ENCODE assay signal across 15 cellular contexts in the genomic region with DNA sequence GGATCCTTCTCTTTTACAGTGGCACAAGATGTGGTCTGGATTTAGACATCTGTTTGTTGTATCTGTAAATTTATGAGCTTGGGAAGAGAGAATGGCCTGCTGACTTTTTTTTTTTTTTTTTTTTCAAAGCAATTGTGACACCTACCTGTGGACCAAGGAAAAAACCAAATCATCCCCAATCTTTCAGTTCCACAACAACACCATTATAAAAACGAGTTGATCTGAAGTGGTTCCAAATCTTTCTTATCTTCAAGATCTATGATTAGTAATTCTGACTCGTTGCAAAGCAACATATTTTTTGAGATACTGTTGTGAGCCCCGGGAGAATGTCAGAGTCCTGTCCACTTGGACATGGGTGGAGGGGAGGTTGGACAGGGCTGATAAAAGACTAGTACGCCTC. TPM values are rescaled to one million over a fixed set of nuclear protein-coding genes. Genes with fewer than 3 reads are reported as not detected.
DNase-seq lines count a peak whose midpoint lies in the region; FAIRE-seq and TF ChIP-seq lines count a peak whose summit lies in the region.
"Had no signal": no experiment of that assay in that cellular context is flagged by ENCODE, and none has a peak within 500 bp of the region (broad histone marks: within the 10 kb centered on the region; RNA-seq: fewer than 3 reads in every experiment).

No MANE protein-coding gene starts in this region.

- H3K27me3 ChIP-seq in keratinocyte (ENCODE audit: control insufficient read depth, extremely low read depth, insufficient read depth, low read length), result no peaks in the 10 kb centered on the region
- H3K27me3 ChIP-seq in SK-N-SH (ENCODE audit: insufficient read depth), result peaks cover 61% of the 10 kb centered on the region
- no peaks in the 10 kb centered on the region for H3K27me3 ChIP-seq in MM.1S (replicated peaks; ENCODE audit: insufficient read depth, low read length)

- TF ChIP-seq EP300 in SK-N-SH (IDR thresholded peaks at IDR 0.05; ENCODE audit: borderline replicate concordance in 1 of 2, low read depth in 1 of 2, low read length in 1 of 2), result no peak

- H3K36me3 ChIP-seq in keratinocyte (ENCODE audit: control insufficient read depth in 2 of 2, extremely low read depth in 1 of 2, insufficient read depth in 2 of 2, low read length in 2 of 2) (peaks cover 7 to 17% of the 10 kb centered on the region in 2 experiments), SK-N-SH (replicated peaks in 1 of 2; ENCODE audit: control insufficient read depth in 1 of 2, insufficient read depth in 2 of 2, low read length in 1 of 2) (no peaks in the 10 kb centered on the region), MM.1S (replicated peaks; ENCODE audit: insufficient read depth, low read length) (no peaks in the 10 kb centered on the region)
- H3K36me3 ChIP-seq: upper lobe of left lung had no signal

- H3K9me2 ChIP-seq in SK-N-SH (no peaks in the 10 kb centered on the region), MM.1S (replicated peaks; ENCODE audit: insufficient read depth, low read length) (no peaks in the 10 kb centered on the region)

- H3K9ac ChIP-seq in keratinocyte (ENCODE audit: control insufficient read depth, extremely low read depth, insufficient read depth, low read length), result no peak overlapping the region
- no peak overlapping the region for H3K9ac ChIP-seq in SK-N-SH
- H3K9ac ChIP-seq in MM.1S (ENCODE audit: low read length), result no peak overlapping the region

- 7% methylated on average over 4 of the region's 4 CpGs for WGBS in SK-N-SH (ENCODE audit: low lambda C conversion rate)

- FAIRE-seq in keratinocyte (lab: Jason Lieb, UNC), result no peak

- H3K4me3 ChIP-seq in AG10803 (ENCODE audit: low read length) (peak overlapping the region; percentile 37), LNCaP clone FGC (ENCODE audit: low read depth, low read length) (no peak overlapping the region), astrocyte of the cerebellum (ENCODE audit: low read depth, low read length) (peak overlapping the region; percentile 83), keratinocyte (ENCODE audit: control insufficient read depth in 2 of 3, extremely low read depth in 1 of 3, insufficient read depth in 2 of 3, low read depth in 1 of 3, low read length in 3 of 3) (peak overlapping the region; percentile 8 to 84 (median 41)), SK-N-SH (ENCODE audit: low read depth in 2 of 2, low read length in 1 of 2) (no peak overlapping the region; a peak in 1 of 4 replicates), MM.1S (ENCODE audit: low read length) (no peak overlapping the region)

- H3K79me2 ChIP-seq in keratinocyte (ENCODE audit: control insufficient read depth, insufficient read depth, low read length), result peaks cover 76% of the 10 kb centered on the region
- H3K79me2 ChIP-seq in SK-N-SH (ENCODE audit: insufficient read depth), result no peaks in the 10 kb centered on the region
- H3K79me2 ChIP-seq in MM.1S (ENCODE audit: low read length), result no peaks in the 10 kb centered on the region

- CTCF ChIA-PET in SK-N-SH (lab: Yijun Ruan, JAX), result no interaction called here

- H3K4me1 ChIP-seq in keratinocyte (ENCODE audit: control insufficient read depth, extremely low read depth, insufficient read depth, low read length) (peaks cover 35% of the 10 kb centered on the region), SK-N-SH (ENCODE audit: control insufficient read depth in 1 of 2, insufficient read depth in 2 of 2, low read depth in 1 of 2, low read length in 1 of 2) (no peaks in the 10 kb centered on the region), MM.1S (ENCODE audit: low read length) (no peaks in the 10 kb centered on the region)

- H3K9me3 ChIP-seq in keratinocyte (ENCODE audit: control insufficient read depth, low read depth, low read length) (no peaks in the 10 kb centered on the region), SK-N-SH (no peaks in the 10 kb centered on the region), MM.1S (replicated peaks; ENCODE audit: insufficient read depth, low read length) (no peaks in the 10 kb centered on the region)
- H3K9me3 ChIP-seq: upper lobe of left lung had no signal

- no peaks in the 10 kb centered on the region for H3F3A ChIP-seq in SK-N-SH (replicated peaks; ENCODE audit: insufficient read depth)
- no peaks in the 10 kb centered on the region for H3F3A ChIP-seq in MM.1S (ENCODE audit: insufficient read depth, low read length)

- peak overlapping the region; percentile 85 for H3K4me2 ChIP-seq in keratinocyte (ENCODE audit: control insufficient read depth, extremely low read depth, insufficient read depth, low read depth, low read length)
- no peak overlapping the region for H3K4me2 ChIP-seq in SK-N-SH
- H3K4me2 ChIP-seq in MM.1S (ENCODE audit: low read depth, low read length), result no peak overlapping the region

- dilution Hi-C loops in keratinocyte (cut with MboI; ENCODE audit: extremely low pct_ligation_motif_present, low sequenced_read_pairs), result no loop called here

- no peaks in the 10 kb centered on the region for H3K9me1 ChIP-seq in keratinocyte (ENCODE audit: control insufficient read depth, extremely low read depth, insufficient read depth, low read length)

- H3K27ac ChIP-seq in keratinocyte (ENCODE audit: control insufficient read depth, insufficient read depth, low read length) (peak overlapping the region; percentile 44), SK-N-SH (ENCODE audit: low read depth in 2 of 2, low read length in 1 of 2) (no peak overlapping the region), MM.1S (ENCODE audit: low read length) (no peak overlapping the region)

- H4K20me1 ChIP-seq in keratinocyte (ENCODE audit: control insufficient read depth, extremely low read depth, insufficient read depth, low read length) (peaks cover 7% of the 10 kb centered on the region), SK-N-SH (ENCODE audit: insufficient read depth) (no peaks in the 10 kb centered on the region), MM.1S (ENCODE audit: insufficient read depth, low read length) (no peaks in the 10 kb centered on the region)

- TF ChIP-seq RAD21 in SK-N-SH (IDR thresholded peaks at IDR 0.05; ENCODE audit: low read length), result no peak

- DNase-seq in AG10803 (ENCODE audit: low read depth) (peak; percentile 77), LNCaP clone FGC (ENCODE audit: low read depth) (peak; percentile 52), astrocyte of the cerebellum (ENCODE audit: low read depth) (no peak), keratinocyte (ENCODE audit: low read depth, low spot score) (no peak), SK-N-SH (no peak), DMS114 treated with DMSO at 0.1 percent for 48 hours (lab: John Stamatoyannopoulos, UW; ENCODE audit: unreplicated experiment) (no peak), MM.1S (no peak), NCI-H526 (lab: John Stamatoyannopoulos, UW) (no peak)
- DNase-seq: activated CD4-positive, alpha-beta memory T cell treated with anti-CD3 and anti-CD28 coated beads for 36 hours; central memory CD4-positive, alpha-beta T cell; DMS 273 treated with DMSO at 0.1 percent for 48 hours; Kasumi-1; OCI-M1; posterior cingulate gyrus had no signal

- POLR2A ChIA-PET in SK-N-SH (lab: Yijun Ruan, JAX), result no interaction called here

- TF ChIP-seq CTCF in AG10803 (conservative IDR thresholded peaks at IDR 0.05; ENCODE audit: low read length) (peak; percentile 33), LNCaP clone FGC (IDR thresholded peaks at IDR 0.05; ENCODE audit: control insufficient read depth, extremely low read depth, insufficient read depth) (peak; percentile 45; the same call in 1 of the 2 replicates), astrocyte of the cerebellum (IDR thresholded peaks at IDR 0.05; ENCODE audit: low read depth, low read length, missing control alignments) (no peak), keratinocyte (optimal IDR thresholded peaks at IDR 0.05 in 1 of 3, IDR thresholded peaks at IDR 0.05 in 1 of 3, conservative IDR thresholded peaks at IDR 0.05 in 1 of 3; ENCODE audit: extremely low read depth in 1 of 3, insufficient read depth in 2 of 3, low read length in 3 of 3) (peak in 1 of 3 experiments; percentile 26), SK-N-SH (IDR thresholded peaks at IDR 0.05) (no peak), MM.1S (IDR thresholded peaks at IDR 0.05; ENCODE audit: low read length) (no peak; the same call in 1 of the 2 replicates)

- H2AFZ ChIP-seq in keratinocyte (ENCODE audit: control insufficient read depth, low read length) (no peak overlapping the region), SK-N-SH (ENCODE audit: low read depth) (no peak overlapping the region), MM.1S (ENCODE audit: low read length) (no peak overlapping the region)

- in situ Hi-C loops in astrocyte of the cerebellum (cut with HindIII; ENCODE audit: low sequenced_read_pairs), result loop anchor here (5.0 to 25.0 kb wide), 3 partner anchors 566 to 974 kb away; no protein-coding TSS in a partner anchor

TF ChIP-seq in SK-N-SH, 30 proteins besides CTCF, POLR2A, EP300 and RAD21 (continues in another document):
- TF ChIP-seq FOSL2 (IDR thresholded peaks at IDR 0.05; ENCODE audit: borderline replicate concordance, low read depth) (no peak), PBX3 (IDR thresholded peaks at IDR 0.05) (no peak), FOXJ3 (CRISPR knock-in tag; IDR thresholded peaks at IDR 0.05) (no peak), MEF2A (IDR thresholded peaks at IDR 0.05; ENCODE audit: borderline replicate concordance, low read depth) (no peak), TAF1 (IDR thresholded peaks at IDR 0.05; ENCODE audit: borderline replicate concordance, low read depth, low read length) (no peak)

RNA-seq across cellular contexts. Expression of gene IRX2, which starts 4.8 kb away (rescaled TPM):
- polyA plus RNA-seq in keratinocyte (13.8 to 27.1 TPM (median 23.7 TPM) in 3 replicates), SK-N-SH (2012; rRNA removed) (not detected in 2 replicates)
- polyA plus RNA-seq in keratinocyte (2011; ENCODE audit: low read depth), result 13.7 TPM
- polyA plus RNA-seq in keratinocyte (2011; cell fraction: cytosol; rRNA removed), result 11.5 and 13.5 TPM in 2 replicates
- 32.7 and 36.3 TPM in 2 replicates for polyA plus RNA-seq in keratinocyte (2011; cell fraction: nucleus; rRNA removed)
- 18.6 and 19.4 TPM in 2 replicates for polyA plus RNA-seq in keratinocyte (2012; ENCODE audit: low replicate concordance)
- polyA minus RNA-seq in keratinocyte, result 3.7 to 10.1 TPM (median 4.5 TPM) in 3 replicates
- 20.5 TPM for polyA minus RNA-seq in keratinocyte (2011; cell fraction: cytosol; rRNA and poly(A)+ RNA removed)
- 15.2 and 17.0 TPM in 2 replicates for polyA minus RNA-seq in keratinocyte (2011; cell fraction: nucleus; rRNA and poly(A)+ RNA removed)
- polyA plus RNA-seq in SK-N-SH (2012; cell fraction: cytosol; rRNA removed), result not detected in 2 replicates
- polyA plus RNA-seq in SK-N-SH (2012; cell fraction: nucleus; rRNA removed), result not detected in 2 replicates

Comparison
In these comparisons a context has a peak if more than half of its experiments do, and no peak if none do; other contexts are left out.
1. DNase-seq: peak in AG10803 (single experiment) and LNCaP clone FGC (single experiment); none in astrocyte of the cerebellum (single experiment), keratinocyte (single experiment), SK-N-SH (single experiment), DMS114 treated with DMSO at 0.1 percent for 48 hours (single experiment), MM.1S (single experiment) and NCI-H526 (0 of 2).
2. H3K4me3 ChIP-seq: peak in AG10803 (single experiment), astrocyte of the cerebellum (single experiment) and keratinocyte (3 of 3); none in LNCaP clone FGC (single experiment), SK-N-SH (0 of 2) and MM.1S (single experiment).
3. CTCF ChIP-seq: peak in AG10803 (single experiment) and LNCaP clone FGC (single experiment); none in astrocyte of the cerebellum (single experiment), SK-N-SH (single experiment) and MM.1S (single experiment).
4. RNA of gene IRX2, which starts 4.8 kb away (polyA plus RNA-seq): 11.5 to 36.3 TPM in keratinocyte; not detected in SK-N-SH; every median in the first group is over 10 times any median in the second.